8 cellular contexts compared by ENCODE assay signal in the genomic region with DNA sequence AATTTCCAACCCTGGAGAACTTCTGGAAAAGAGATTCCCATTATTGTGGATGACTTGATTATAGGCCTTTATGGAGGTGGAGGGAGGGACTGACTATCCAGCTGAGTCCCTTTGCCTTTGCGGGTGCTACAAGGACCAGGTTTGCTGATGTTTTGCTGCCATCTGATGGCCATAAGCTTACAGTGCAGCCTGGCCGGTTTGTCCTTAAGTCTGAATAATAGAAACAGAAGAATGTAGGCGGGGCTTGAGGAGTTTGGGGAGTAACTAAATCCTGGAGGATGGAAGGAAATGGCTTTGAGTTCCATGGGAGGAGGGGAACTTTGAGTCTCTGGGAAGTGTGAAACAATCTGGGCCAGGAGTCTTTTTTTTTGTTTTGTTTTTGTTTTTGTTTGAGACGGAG. TPM values are rescaled to one million over a fixed set of nuclear protein-coding genes. Genes with fewer than 3 reads are reported as not detected.
DNase-seq lines count a peak whose midpoint lies in the region; ATAC-seq, FAIRE-seq and TF ChIP-seq lines count a peak whose summit lies in the region.

No MANE protein-coding gene starts in this region.

- H3K36me3 Mint-ChIP-seq in neural progenitor cell: no peaks in the 10 kb centered on the region

- H3K36me3 ChIP-seq in neural progenitor cell (no peaks in the 10 kb centered on the region), suprapubic skin (no peaks in the 10 kb centered on the region)

- peaks cover 15% of the 10 kb centered on the region for H3K4me1 Mint-ChIP-seq in neural progenitor cell

- H3K27ac Mint-ChIP-seq in neural progenitor cell: peak overlapping the region; percentile 18

- no peak overlapping the region for H2AFZ ChIP-seq in neural progenitor cell (replicated peaks)

- H3K4me3 Mint-ChIP-seq in neural progenitor cell: no peak overlapping the region

- H4K20me1 ChIP-seq in neural progenitor cell (ENCODE audit: low read depth): no peaks in the 10 kb centered on the region

- H3K4me1 ChIP-seq in neural progenitor cell (peaks cover 21% of the 10 kb centered on the region), suprapubic skin (no peaks in the 10 kb centered on the region)

- H3K27me3 ChIP-seq in neural progenitor cell (no peaks in the 10 kb centered on the region), suprapubic skin (peaks cover 3% of the 10 kb centered on the region)

- H3F3A ChIP-seq in neural progenitor cell (ENCODE audit: low read depth): peaks cover 11% of the 10 kb centered on the region

- H3K9me3 Mint-ChIP-seq in neural progenitor cell: no peaks in the 10 kb centered on the region

- H3K79me2 ChIP-seq in neural progenitor cell (ENCODE audit: low read depth): no peaks in the 10 kb centered on the region

- peak; percentile 52 for DNase-seq in D721Med (ENCODE audit: insufficient read length, low spot score)
- peak; percentile 88 to 90 for DNase-seq in Kasumi-1 (lab: John Stamatoyannopoulos, UW)
- DNase-seq in RCC 7860 (ENCODE audit: low spot score): peak; percentile 89
- peak; percentile 81 to 83 for DNase-seq in activated T-cell treated with anti-CD3 and anti-CD28 coated beads, Interleukin-2, amount 50 U/mL, for 48 hours
- DNase-seq in fibroblast of peridontal ligament (ENCODE audit: extremely low read depth): peak; percentile 96
- DNase-seq in neural progenitor cell (ENCODE audit: low spot score): peak; percentile 98
- peak; percentile 88 to 92 for DNase-seq in suprapubic skin (ENCODE audit: low spot score in 2 of 2)

- FAIRE-seq in D721Med (lab: Jason Lieb, UNC): peak; percentile 55
- FAIRE-seq in RCC 7860 (lab: Jason Lieb, UNC): peak; percentile 87

- no peak for TF ChIP-seq POLR2A in suprapubic skin (IDR thresholded peaks at IDR 0.05)

- H3K9me3 ChIP-seq in neural progenitor cell (ENCODE audit: low read depth) (no peaks in the 10 kb centered on the region), suprapubic skin (no peaks in the 10 kb centered on the region)

- no peak for TF ChIP-seq EP300 in suprapubic skin (IDR thresholded peaks at IDR 0.05)

- WGBS in suprapubic skin: 3% methylated on average over 4 of the region's 4 CpGs

- TF ChIP-seq CTCF in D721Med (IDR thresholded peaks at IDR 0.05; ENCODE audit: insufficient read depth, missing control alignments): peak; percentile 100
- TF ChIP-seq CTCF in neural progenitor cell (IDR thresholded peaks at IDR 0.05): peak; percentile 97
- TF ChIP-seq CTCF in suprapubic skin (IDR thresholded peaks at IDR 0.05): peak; percentile 88 to 98

- H3K4me3 ChIP-seq in neural progenitor cell (no peak overlapping the region), suprapubic skin (no peak overlapping the region)

- H3K27me3 Mint-ChIP-seq in neural progenitor cell (ENCODE audit: insufficient read depth, low read depth): peaks cover 8% of the 10 kb centered on the region

- H3K27ac ChIP-seq in neural progenitor cell: no peak overlapping the region
- no peak overlapping the region for H3K27ac ChIP-seq in suprapubic skin

- no peak overlapping the region for H3K4me2 ChIP-seq in neural progenitor cell

- ATAC-seq in GM21526 (IDR thresholded peaks at IDR 0.05; ENCODE audit: low FRiP score, unreplicated experiment): peak; percentile 83

- H3K9ac ChIP-seq in neural progenitor cell: no peak overlapping the region

RNA-seq across cellular contexts. Expression of gene CD1D, which starts 55.7 kb away (rescaled TPM):
- total RNA-seq in neural progenitor cell (ENCODE audit: low replicate concordance): 0.77 TPM in 1 of 2 replicates, not detected in the other
- under 1 TPM in 2 of 4 donors, not detected in 2; 0.38 to 0.97 TPM for total RNA-seq in suprapubic skin
